ENCODE assay signal across 1 cellular context in the genomic region with DNA sequence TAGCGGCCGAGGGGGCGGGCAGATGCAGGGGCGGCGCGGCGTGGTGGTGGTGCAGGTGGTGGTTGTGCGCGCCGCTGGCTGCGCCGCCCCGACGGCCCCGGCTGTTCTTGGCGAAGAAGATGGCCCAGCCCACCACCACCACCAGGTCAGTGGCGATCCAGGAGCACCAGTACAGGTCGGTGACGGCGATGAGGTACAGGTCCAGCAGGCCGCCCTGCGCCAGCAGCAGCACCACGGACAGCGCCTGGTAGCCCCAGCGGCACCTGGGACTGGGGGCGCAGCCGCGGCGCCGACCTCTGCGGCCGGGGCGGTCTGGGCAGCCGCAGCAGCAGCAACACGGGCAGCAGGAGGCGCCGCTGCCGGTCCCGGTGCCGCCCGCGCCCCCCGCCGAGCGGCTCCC.
TF ChIP-seq lines count a peak whose summit lies in the region.

No MANE protein-coding gene starts in this region.

TF ChIP-seq in GM12878, 131 proteins besides CTCF, POLR2A, EP300 and RAD21 (continued from another document):
- TF ChIP-seq, protein P1, sequence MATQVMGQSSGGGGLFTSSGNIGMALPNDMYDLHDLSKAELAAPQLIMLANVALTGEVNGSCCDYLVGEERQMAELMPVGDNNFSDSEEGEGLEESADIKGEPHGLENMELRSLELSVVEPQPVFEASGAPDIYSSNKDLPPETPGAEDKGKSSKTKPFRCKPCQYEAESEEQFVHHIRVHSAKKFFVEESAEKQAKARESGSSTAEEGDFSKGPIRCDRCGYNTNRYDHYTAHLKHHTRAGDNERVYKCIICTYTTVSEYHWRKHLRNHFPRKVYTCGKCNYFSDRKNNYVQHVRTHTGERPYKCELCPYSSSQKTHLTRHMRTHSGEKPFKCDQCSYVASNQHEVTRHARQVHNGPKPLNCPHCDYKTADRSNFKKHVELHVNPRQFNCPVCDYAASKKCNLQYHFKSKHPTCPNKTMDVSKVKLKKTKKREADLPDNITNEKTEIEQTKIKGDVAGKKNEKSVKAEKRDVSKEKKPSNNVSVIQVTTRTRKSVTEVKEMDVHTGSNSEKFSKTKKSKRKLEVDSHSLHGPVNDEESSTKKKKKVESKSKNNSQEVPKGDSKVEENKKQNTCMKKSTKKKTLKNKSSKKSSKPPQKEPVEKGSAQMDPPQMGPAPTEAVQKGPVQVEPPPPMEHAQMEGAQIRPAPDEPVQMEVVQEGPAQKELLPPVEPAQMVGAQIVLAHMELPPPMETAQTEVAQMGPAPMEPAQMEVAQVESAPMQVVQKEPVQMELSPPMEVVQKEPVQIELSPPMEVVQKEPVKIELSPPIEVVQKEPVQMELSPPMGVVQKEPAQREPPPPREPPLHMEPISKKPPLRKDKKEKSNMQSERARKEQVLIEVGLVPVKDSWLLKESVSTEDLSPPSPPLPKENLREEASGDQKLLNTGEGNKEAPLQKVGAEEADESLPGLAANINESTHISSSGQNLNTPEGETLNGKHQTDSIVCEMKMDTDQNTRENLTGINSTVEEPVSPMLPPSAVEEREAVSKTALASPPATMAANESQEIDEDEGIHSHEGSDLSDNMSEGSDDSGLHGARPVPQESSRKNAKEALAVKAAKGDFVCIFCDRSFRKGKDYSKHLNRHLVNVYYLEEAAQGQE (IDR thresholded peaks at IDR 0.05; ENCODE audit: low read depth, low read length): peak; percentile 93
- TF ChIP-seq RUNX3 (IDR thresholded peaks at IDR 0.05; ENCODE audit: low read length): no peak
